In the genomic region with DNA sequence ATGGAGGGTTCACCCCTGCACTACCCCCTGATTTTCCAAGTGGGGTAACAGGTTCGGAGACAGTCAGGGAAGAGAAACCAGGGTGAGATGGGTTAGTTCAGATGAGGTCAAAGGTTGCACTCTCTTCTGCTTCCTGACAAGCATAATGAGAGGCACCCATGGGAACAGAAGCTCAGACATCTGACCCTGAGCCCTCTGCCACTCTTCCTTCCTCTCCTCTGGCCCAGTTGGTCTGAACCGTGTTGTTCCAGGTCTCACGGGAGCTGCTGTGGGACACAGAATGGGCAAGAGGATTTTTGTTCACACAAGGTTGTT, we compare ENCODE assay signal across 8 cellular contexts. TPM values are rescaled to one million over a fixed set of nuclear protein-coding genes. Genes with fewer than 3 reads are reported as not detected.
DNase-seq lines count a peak whose midpoint lies in the region; ATAC-seq and TF ChIP-seq lines count a peak whose summit lies in the region.
"Had no signal": no experiment of that assay in that cellular context is flagged by ENCODE, and none has a peak within 500 bp of the region (broad histone marks: within the 10 kb centered on the region; RNA-seq: fewer than 3 reads in every experiment).

No MANE protein-coding gene starts in this region.

- TF ChIP-seq EP300 in stomach (IDR thresholded peaks at IDR 0.05): no peak

- no peak for TF ChIP-seq POLR2A in stomach (IDR thresholded peaks at IDR 0.05)

- peak overlapping the region; percentile 96 for H3K27ac ChIP-seq in HL-60 (replicated peaks)
- H3K27ac ChIP-seq in stomach: peak overlapping the region; percentile 75 to 95 (median 91)

- 40 to 68% (median 59%) methylated on average over 3 of the region's 3 CpGs for WGBS in stomach, 5 donors

- CTCF ChIA-PET in activated CD8-positive, alpha-beta T cell treated with anti-CD3 and anti-CD28 coated beads, Interleukin-2, amount 10 ng/mL, durations not matched to agents 7 days and 5 days (lab: Charles Lee): interaction anchor here (0.9 to 7.6 kb wide), 5 partner anchors 11 to 93 kb away, joined by 3 to 73 read pairs (median 4); a partner anchor contains a TSS

- intact Hi-C loops in stomach (cut with DNase I; ENCODE audit: low total_unique reads): no loop called here

- H3K4me3 ChIP-seq in HL-60 (replicated peaks; ENCODE audit: insufficient read depth, low read length): no peak overlapping the region
- no peak overlapping the region for H3K4me3 ChIP-seq in stomach

- POLR2A ChIA-PET in activated CD8-positive, alpha-beta T cell treated with anti-CD3 and anti-CD28 coated beads, Interleukin-2, amount 10 ng/mL, durations not matched to agents 7 days and 5 days (lab: Charles Lee): interaction anchor here (0.9 to 6.7 kb wide), 8 partner anchors 8 to 55 kb away, joined by 3 to 32 read pairs (median 4); a partner anchor contains a TSS

- ATAC-seq in activated CD8-positive, alpha-beta T cell treated with anti-CD3 and anti-CD28 coated beads, Interleukin-2, amount 10 ng/mL, durations not matched to agents 7 days and 5 days: no peak
- no peak for ATAC-seq in HG03175 (IDR thresholded peaks at IDR 0.05; ENCODE audit: unreplicated experiment)

- DNase-seq in HL-60 (ENCODE audit: low read depth in 1 of 2, low spot score in 1 of 2) (no peak), immature natural killer cell (no peak), stomach (no peak), cerebellar nuclear complex (lab: John Stamatoyannopoulos, UW) (no peak), GM20000 (ENCODE audit: low spot score) (no peak)
- no peak for DNase-seq in activated CD8-positive, alpha-beta T cell treated with anti-CD3 and anti-CD28 coated beads, Interleukin-2, amount 10 ng/mL, durations not matched to agents 7 days and 5 days
- DNase-seq: NCI-H2107 had no signal

- no peaks in the 10 kb centered on the region for H3K9me3 ChIP-seq in stomach

- peak overlapping the region; percentile 69 for H3K27ac Mint-ChIP-seq in activated CD8-positive, alpha-beta T cell treated with anti-CD3 and anti-CD28 coated beads, Interleukin-2, amount 10 ng/mL, durations not matched to agents 7 days and 5 days
- peak overlapping the region; percentile 70 to 96 (median 77) for H3K27ac Mint-ChIP-seq in immature natural killer cell

- TF ChIP-seq CTCF in HL-60 (IDR thresholded peaks at IDR 0.05; ENCODE audit: insufficient read depth, low read length) (no peak), stomach (IDR thresholded peaks at IDR 0.05) (no peak), GM20000 (IDR thresholded peaks at IDR 0.05; ENCODE audit: extremely low read depth, missing control alignments) (no peak)

- peaks cover 8% of the 10 kb centered on the region for H3K36me3 Mint-ChIP-seq in activated CD8-positive, alpha-beta T cell treated with anti-CD3 and anti-CD28 coated beads, Interleukin-2, amount 10 ng/mL, durations not matched to agents 7 days and 5 days (ENCODE audit: low read depth)
- no peaks in the 10 kb centered on the region for H3K36me3 Mint-ChIP-seq in immature natural killer cell

- no peaks in the 10 kb centered on the region for H3K27me3 ChIP-seq in HL-60 (ENCODE audit: insufficient read depth, poor library complexity, severe bottlenecking)
- no peaks in the 10 kb centered on the region for H3K27me3 ChIP-seq in stomach

- no peak overlapping the region for H3K4me3 Mint-ChIP-seq in activated CD8-positive, alpha-beta T cell treated with anti-CD3 and anti-CD28 coated beads, Interleukin-2, amount 10 ng/mL, durations not matched to agents 7 days and 5 days
- peak overlapping the region in 2 of 5 donors; percentile 34 to 64 for H3K4me3 Mint-ChIP-seq in immature natural killer cell

- no peaks in the 10 kb centered on the region for H3K9me3 Mint-ChIP-seq in activated CD8-positive, alpha-beta T cell treated with anti-CD3 and anti-CD28 coated beads, Interleukin-2, amount 10 ng/mL, durations not matched to agents 7 days and 5 days (ENCODE audit: insufficient read depth)
- H3K9me3 Mint-ChIP-seq in immature natural killer cell: no peaks in the 10 kb centered on the region

- no peaks in the 10 kb centered on the region for H3K36me3 ChIP-seq in stomach

- H3K27me3 Mint-ChIP-seq in activated CD8-positive, alpha-beta T cell treated with anti-CD3 and anti-CD28 coated beads, Interleukin-2, amount 10 ng/mL, durations not matched to agents 7 days and 5 days (ENCODE audit: low read depth): no peaks in the 10 kb centered on the region
- H3K27me3 Mint-ChIP-seq in immature natural killer cell (ENCODE audit: low read depth in 3 of 3): peaks cover 2 to 18% (median 15%) of the 10 kb centered on the region in 3 donors

- peaks cover 57 to 74% (median 65%) of the 10 kb centered on the region in 4 donors for H3K4me1 ChIP-seq in stomach

- peaks cover 66% of the 10 kb centered on the region for H3K4me1 Mint-ChIP-seq in activated CD8-positive, alpha-beta T cell treated with anti-CD3 and anti-CD28 coated beads, Interleukin-2, amount 10 ng/mL, durations not matched to agents 7 days and 5 days (ENCODE audit: low read depth)
- peaks cover 55 to 59% of the 10 kb centered on the region in 2 donors for H3K4me1 Mint-ChIP-seq in immature natural killer cell

RNA-seq across cellular contexts. Expression of a gene that starts 38.4 kb away (rescaled TPM):
- 10 to 100 TPM; 26.4 to 29.7 TPM for total RNA-seq in activated CD8-positive, alpha-beta T cell treated with anti-CD3 and anti-CD28 coated beads, Interleukin-2, amount 10 ng/mL, durations not matched to agents 7 days and 5 days
- polyA plus RNA-seq in immature natural killer cell (10 to 100 TPM; 12.2 to 32.0 (median 12.4) TPM), stomach (10 to 100 TPM; 12.1 to 20.0 (median 16.3) TPM)
- total RNA-seq in stomach: 10 to 100 TPM in 4 of 5 donors, 1 to 10 TPM in 1; 2.3 to 43.2 (median 24.9) TPM

RNA-seq across cellular contexts. Expression of a gene that starts 42.6 kb away (rescaled TPM):
- total RNA-seq in activated CD8-positive, alpha-beta T cell treated with anti-CD3 and anti-CD28 coated beads, Interleukin-2, amount 10 ng/mL, durations not matched to agents 7 days and 5 days: 100 to 1,000 TPM; 382 to 384 TPM
- polyA plus RNA-seq in immature natural killer cell (100 to 1,000 TPM; 437 to 876 (median 450) TPM), stomach (100 to 1,000 TPM; 122 to 176 (median 170) TPM)
- 100 to 1,000 TPM in 4 of 5 donors, 10 to 100 TPM in 1; 89.9 to 188 (median 154) TPM for total RNA-seq in stomach
